10 cellular contexts compared by ENCODE assay signal in genomic region chr13:84088996-84089395, GRCh38.
"Had no signal": no experiment of that assay in that cellular context is flagged by ENCODE, and none has a peak within 500 bp of the region (broad histone marks: within the 10 kb centered on the region; RNA-seq: fewer than 3 reads in every experiment).

No MANE protein-coding gene starts in this region.

- H3K9ac ChIP-seq: KMS-11 had no signal

- H2AFZ ChIP-seq: GM23338 had no signal

- H3K9me3 ChIP-seq: HAP-1 had no signal

- ATAC-seq: GM23338, HCT116 had no signal

- H3K4me2 ChIP-seq: GM23338, KMS-11 had no signal

- H3K4me3 ChIP-seq: GM23338, HAP-1 had no signal

- H3K27ac ChIP-seq: HL-60, KMS-11 had no signal

- FAIRE-seq: H1 had no signal

- H3K4me1 ChIP-seq: HAP-1 had no signal

- H3K36me3 ChIP-seq: HAP-1 had no signal

- DNase-seq: H7, HFFc6, Karpas-422, KBM-7 had no signal
